In genomic region chr1:64060611-64061302, GRCh38 we compare ENCODE assay signal across 27 cellular contexts.
DNase-seq lines count a peak whose midpoint lies in the region; ATAC-seq, FAIRE-seq and TF ChIP-seq lines count a peak whose summit lies in the region.
"Had no signal": no experiment of that assay in that cellular context is flagged by ENCODE, and none has a peak within 500 bp of the region (broad histone marks: within the 10 kb centered on the region; RNA-seq: fewer than 3 reads in every experiment).

No MANE protein-coding gene starts in this region.

- WGBS in HepG2 (ENCODE audit: low lambda C conversion rate): 77% methylated on average over 2 of the region's 2 CpGs

- in situ Hi-C loops in astrocyte of the spinal cord (cut with HindIII; ENCODE audit: low sequenced_read_pairs) (no loop called here), HepG2 (cut with HindIII; ENCODE audit: extremely low pct_ligation_motif_present, low pct_unique_long_range_greater_than_20kb) (no loop called here)

- POLR2A ChIA-PET in HepG2 (lab: Yijun Ruan, JAX): no interaction called here

- no peak for TF ChIP-seq EP300 in HepG2 (IDR thresholded peaks at IDR 0.05; ENCODE audit: low read depth in 2 of 2, low read length in 2 of 2)
- TF ChIP-seq EP300 in HepG2 (CRISPR knock-in tag; IDR thresholded peaks at IDR 0.05; ENCODE audit: borderline replicate concordance): no peak

- no peaks in the 10 kb centered on the region for H3K79me2 ChIP-seq in HepG2 (ENCODE audit: insufficient read depth, low read length)

- H3K9me3 ChIP-seq in HepG2 (ENCODE audit: low read length): no peaks in the 10 kb centered on the region

- H3K4me1 Mint-ChIP-seq in natural killer cell: peaks cover 0 to 15% of the 10 kb centered on the region in 2 donors
- H3K4me1 Mint-ChIP-seq: brain, T-helper 17 cell had no signal

- H3K4me2 ChIP-seq in HepG2 (ENCODE audit: low read depth, low read length): no peak overlapping the region

- CTCF ChIA-PET in HepG2 (lab: Yijun Ruan, JAX; ENCODE audit: low intra/inter-chr PET ratio, low total read pairs): no interaction called here

- H3K9ac ChIP-seq in HepG2 (ENCODE audit: insufficient read depth, low read depth, low read length): no peak overlapping the region

- peaks cover 0 to 3% of the 10 kb centered on the region in 2 donors for H3K9me3 Mint-ChIP-seq in natural killer cell

- H4K20me1 ChIP-seq in HepG2 (ENCODE audit: insufficient read depth, low read length): no peaks in the 10 kb centered on the region

- BruUV-seq in HepG2 (replicated peaks; lab: Mats Ljungman, UMichigan): no TSS peak

- no peak overlapping the region for H3K4me3 Mint-ChIP-seq in natural killer cell
- H3K4me3 Mint-ChIP-seq: brain; naive thymus-derived CD8-positive, alpha-beta T cell; T-helper 17 cell had no signal

- H3K27ac Mint-ChIP-seq in natural killer cell: no peak overlapping the region
- H3K27ac Mint-ChIP-seq: brain; naive thymus-derived CD8-positive, alpha-beta T cell; T-helper 17 cell had no signal

- TF ChIP-seq POLR2A in HepG2 (IDR thresholded peaks at IDR 0.05; ENCODE audit: insufficient read depth in 1 of 2, low read depth in 2 of 2, low read length in 2 of 2): no peak

- no peaks in the 10 kb centered on the region for H3K36me3 ChIP-seq in HepG2 (replicated peaks in 1 of 2; ENCODE audit: control insufficient read depth in 1 of 2, insufficient read depth in 2 of 2, low read length in 2 of 2)
- H3K36me3 ChIP-seq: spleen had no signal

- no peaks in the 10 kb centered on the region for H3K4me1 ChIP-seq in HepG2 (ENCODE audit: insufficient read depth, low read length)
- H3K4me1 ChIP-seq: spleen had no signal

- TF ChIP-seq RAD21 in HepG2 (CRISPR knock-in tag; IDR thresholded peaks at IDR 0.05): no peak

- DNase-seq in NCI-H1092 treated with DMSO at 0.1 percent for 48 hours (lab: John Stamatoyannopoulos, UW) (peak; percentile 25), NCI-H1092 (lab: John Stamatoyannopoulos, UW) (no peak), NCI-H2029 treated with DMSO at 0.1 percent for 48 hours (lab: John Stamatoyannopoulos, UW) (peak; percentile 86), astrocyte of the spinal cord (ENCODE audit: low read depth, low spot score) (peak; percentile 31), fibroblast of villous mesenchyme (ENCODE audit: low read depth) (peak; percentile 49), natural killer cell (no peak), HepG2 (ENCODE audit: low spot score) (no peak)
- DNase-seq: activated CD4-positive, alpha-beta T cell treated with anti-CD3 and anti-CD28 coated beads for 48 hours; activated gamma-delta T cell; activated T-cell treated with anti-CD3 and anti-CD28 coated beads, Interleukin-2, amount 50 U/mL, for 1 hour; effector CD8-positive, alpha-beta T cell; Karpas-422; midbrain; naive thymus-derived CD8-positive, alpha-beta T cell; NCI-H187; spleen; T-helper 17 cell; tibial artery had no signal

- H2AFZ ChIP-seq in HepG2 (ENCODE audit: low read length): no peak overlapping the region

- H3K36me3 Mint-ChIP-seq in natural killer cell: no peaks in the 10 kb centered on the region

- no peak for FAIRE-seq in HepG2 (lab: Jason Lieb, UNC)
- FAIRE-seq: colon had no signal

- no peak overlapping the region for H3K27ac ChIP-seq in HepG2 (ENCODE audit: extremely low read length, insufficient read depth, low read length)
- H3K27ac ChIP-seq: 22Rv1, RWPE1, spleen, tibial artery had no signal

- ATAC-seq in HG03342 (IDR thresholded peaks at IDR 0.05; ENCODE audit: unreplicated experiment) (no peak), natural killer cell (no peak), HepG2 (no peak)
- ATAC-seq: esophagus mucosa; HCT116; left lobe of liver; naive thymus-derived CD8-positive, alpha-beta T cell; SK-N-SH treated with all-trans-retinoic acid at 6 μM for 48 hours; T-helper 17 cell had no signal

- intact Hi-C loops in natural killer cell (cut with micrococcal nuclease): no loop called here
- intact Hi-C loops in HepG2 (cut with micrococcal nuclease; ENCODE audit: unreplicated experiment): no loop called here

- H3K4me3 ChIP-seq in astrocyte of the spinal cord (ENCODE audit: low read depth, low read length) (no peak overlapping the region), fibroblast of villous mesenchyme (ENCODE audit: low read depth, low read length) (no peak overlapping the region), HepG2 (replicated peaks in 1 of 3; ENCODE audit: insufficient read depth in 1 of 3, low read depth in 2 of 3, low read length in 3 of 3) (no peak overlapping the region)
- H3K4me3 ChIP-seq: spleen, tibial artery had no signal

- peaks cover 0 to 5% of the 10 kb centered on the region in 2 donors for H3K27me3 Mint-ChIP-seq in natural killer cell (ENCODE audit: low read depth in 2 of 2)
- H3K27me3 Mint-ChIP-seq: brain had no signal

- no peaks in the 10 kb centered on the region for H3K27me3 ChIP-seq in HepG2 (ENCODE audit: control insufficient read depth in 1 of 2, insufficient read depth in 2 of 2, low read length in 2 of 2)
- H3K27me3 ChIP-seq: spleen, tibial artery had no signal

- TF ChIP-seq CTCF in astrocyte of the spinal cord (IDR thresholded peaks at IDR 0.05; ENCODE audit: low read depth, low read length) (no peak), fibroblast of villous mesenchyme (IDR thresholded peaks at IDR 0.05; ENCODE audit: insufficient read depth, low read depth, low read length) (no peak), natural killer cell (IDR thresholded peaks at IDR 0.05) (no peak), HepG2 (CRISPR knock-in tag; IDR thresholded peaks at IDR 0.05) (no peak)

TF ChIP-seq in HepG2, 621 proteins besides CTCF, POLR2A, EP300 and RAD21:
- TF ChIP-seq MEIS2 (CRISPR knock-in tag; IDR thresholded peaks at IDR 0.05) (no peak), NR2F6 (IDR thresholded peaks at IDR 0.05) (no peak), NR2F6 (CRISPR knock-in tag; IDR thresholded peaks at IDR 0.05) (no peak), ZNF772 (CRISPR knock-in tag; IDR thresholded peaks at IDR 0.05) (no peak), KDM6A (CRISPR knock-in tag; IDR thresholded peaks at IDR 0.05; ENCODE audit: low read depth) (no peak), CREBL2 (CRISPR knock-in tag; IDR thresholded peaks at IDR 0.05; ENCODE audit: borderline replicate concordance) (no peak), ZBTB34 (CRISPR knock-in tag; IDR thresholded peaks at IDR 0.05) (no peak), ZBTB42 (CRISPR knock-in tag; IDR thresholded peaks at IDR 0.05) (no peak), ZNF20 (CRISPR knock-in tag; IDR thresholded peaks at IDR 0.05) (no peak)

Comparison
In these comparisons a context has a peak if more than half of its experiments do, and no peak if none do; other contexts are left out.
1. DNase-seq: peak in NCI-H1092 treated with DMSO at 0.1 percent for 48 hours (single experiment), NCI-H2029 treated with DMSO at 0.1 percent for 48 hours (single experiment), astrocyte of the spinal cord (single experiment) and fibroblast of villous mesenchyme (single experiment); none in NCI-H1092 (single experiment), natural killer cell (single experiment) and HepG2 (single experiment).